8 cellular contexts compared by ENCODE assay signal in genomic region chr2:60707750-60708371, GRCh38. TPM values are rescaled to one million over a fixed set of nuclear protein-coding genes. Genes with fewer than 3 reads are reported as not detected.
DNase-seq lines count a peak whose midpoint lies in the region; ATAC-seq and TF ChIP-seq lines count a peak whose summit lies in the region.

No MANE protein-coding gene starts in this region.

- intact Hi-C loops in CD8-positive, alpha-beta T cell (cut with DNase I, micrococcal nuclease): loop anchor here (1.0 to 5.0 kb wide), 4 partner anchors 47 to 291 kb away; partner anchors contain the start of gene PAPOLG (in 1 of the 2)
- intact Hi-C loops in mammary epithelial cell (cut with micrococcal nuclease) (loop anchor here (1.0 to 5.0 kb wide), 3 partner anchors 49 to 291 kb away; partner anchors contain the start of genes PAPOLG and REL), left lung (cut with DNase I) (loop anchor here in 1 of 2 donors (10.0 kb wide), 1 partner anchor 287 kb away; no protein-coding TSS in a partner anchor)

- no peaks in the 10 kb centered on the region for H4K20me1 ChIP-seq in GM23338 (replicated peaks; ENCODE audit: insufficient read depth)
- no peaks in the 10 kb centered on the region for H4K20me1 ChIP-seq in mammary epithelial cell (ENCODE audit: insufficient read depth, low read length)

- no peaks in the 10 kb centered on the region for H3K79me2 ChIP-seq in GM23338 (replicated peaks; ENCODE audit: insufficient read depth)
- no peaks in the 10 kb centered on the region for H3K79me2 ChIP-seq in mammary epithelial cell (ENCODE audit: insufficient read depth, low read length)

- no TSS peak for BruUV-seq in mammary epithelial cell (replicated peaks; lab: Mats Ljungman, UMichigan)

- POLR2A ChIA-PET in CD8-positive, alpha-beta T cell (lab: Charles Lee): no interaction called here

- H3K4me1 ChIP-seq in CD8-positive, alpha-beta T cell (ENCODE audit: insufficient read depth, low read length): no peaks in the 10 kb centered on the region
- H3K4me1 ChIP-seq in GM23338 (ENCODE audit: insufficient read depth) (no peaks in the 10 kb centered on the region), mammary epithelial cell (ENCODE audit: insufficient read depth, low read length) (peaks cover 12% of the 10 kb centered on the region), left lung (no peaks in the 10 kb centered on the region)

- peak; percentile 58 for ATAC-seq in CD8-positive, alpha-beta T cell
- ATAC-seq in GM23338 (peak; percentile 76), left lung (peak; percentile 84), GM19324 (IDR thresholded peaks at IDR 0.05; ENCODE audit: low FRiP score, unreplicated experiment) (no peak), HG03378 (IDR thresholded peaks at IDR 0.05; ENCODE audit: unreplicated experiment) (no peak), HG03520 (IDR thresholded peaks at IDR 0.05; ENCODE audit: unreplicated experiment) (no peak)

- no peak overlapping the region for H3K27ac ChIP-seq in CD8-positive, alpha-beta T cell (ENCODE audit: low read depth, low read length)
- H3K27ac ChIP-seq in GM23338 (ENCODE audit: low read depth) (no peak overlapping the region), mammary epithelial cell (ENCODE audit: insufficient read depth, low read depth, low read length) (no peak overlapping the region), left lung (no peak overlapping the region)

- WGBS in mammary epithelial cell (ENCODE audit: low coverage, missing lambda C conversion rate): 56% methylated on average over 10 of the region's 11 CpGs

- H3K4me3 ChIP-seq in CD8-positive, alpha-beta T cell (ENCODE audit: low read depth, low read length): no peak overlapping the region
- no peak overlapping the region for H3K4me3 ChIP-seq in GM23338
- no peak overlapping the region for H3K4me3 ChIP-seq in mammary epithelial cell (replicated peaks in 1 of 3; ENCODE audit: insufficient read depth in 1 of 3, low read depth in 2 of 3, low read length in 3 of 3)
- H3K4me3 ChIP-seq in left lung: no peak overlapping the region

- H2AFZ ChIP-seq in GM23338 (0 out of 2 replicates have a peak overlapping the region, but pooled peaks have one; percentile 74), mammary epithelial cell (ENCODE audit: low read depth, low read length) (peak overlapping the region; percentile 22)

- DNase-seq in CD8-positive, alpha-beta T cell: no peak
- DNase-seq in GM23338 (ENCODE audit: low spot score) (peak; percentile 76), NCI-H748 (lab: John Stamatoyannopoulos, UW; ENCODE audit: unreplicated experiment) (peak; percentile 18), mammary epithelial cell (peak; percentile 24), left lung (no peak)

- H3K9me3 Mint-ChIP-seq in CD8-positive, alpha-beta T cell: no peaks in the 10 kb centered on the region
- H3K9me3 Mint-ChIP-seq in GM23338: peaks cover 2% of the 10 kb centered on the region; the same call in 1 of the 3 replicates

- no peaks in the 10 kb centered on the region for H3K27me3 ChIP-seq in CD8-positive, alpha-beta T cell (ENCODE audit: insufficient read depth, low read length)
- H3K27me3 ChIP-seq in GM23338 (ENCODE audit: insufficient read depth): no peaks in the 10 kb centered on the region
- no peaks in the 10 kb centered on the region for H3K27me3 ChIP-seq in mammary epithelial cell (ENCODE audit: insufficient read depth, low read length)
- no peaks in the 10 kb centered on the region for H3K27me3 ChIP-seq in left lung

- no peaks in the 10 kb centered on the region for H3F3A ChIP-seq in GM23338 (replicated peaks; ENCODE audit: low read depth)

- dilution Hi-C loops in mammary epithelial cell (cut with HindIII; ENCODE audit: low sequenced_read_pairs): no loop called here

- no peak overlapping the region for H3K9ac ChIP-seq in mammary epithelial cell (ENCODE audit: insufficient read depth, low read length)

- in situ Hi-C loops in mammary epithelial cell (cut with MboI; ENCODE audit: low sequenced_read_pairs in 2 of 2): no loop called here

- H3K4me1 Mint-ChIP-seq in CD8-positive, alpha-beta T cell (ENCODE audit: low read depth): no peaks in the 10 kb centered on the region
- peaks cover 5% of the 10 kb centered on the region; the same call in 1 of the 3 replicates for H3K4me1 Mint-ChIP-seq in GM23338

- CTCF ChIA-PET in CD8-positive, alpha-beta T cell (lab: Charles Lee): interaction anchor here (0.6 to 8.4 kb wide), 29 partner anchors 9 to 445 kb away, joined by 3 to 131 read pairs (median 4); partner anchors contain the start of gene PAPOLG
- CTCF ChIA-PET in mammary epithelial cell (lab: Charles Lee; ENCODE audit: low non-redundant PET): interaction anchor here (0.6 kb wide), 3 partner anchors 28 to 503 kb away, joined by 3 to 8 read pairs (median 3); partner anchors contain the start of gene PAPOLG

- H3K27me3 Mint-ChIP-seq in CD8-positive, alpha-beta T cell (ENCODE audit: low read depth): peaks cover 4% of the 10 kb centered on the region
- no peaks in the 10 kb centered on the region for H3K27me3 Mint-ChIP-seq in GM23338 (ENCODE audit: insufficient read depth, low read depth, poor library complexity)

- H3K9me2 ChIP-seq in GM23338 (ENCODE audit: insufficient read depth): no peaks in the 10 kb centered on the region

- H3K4me2 ChIP-seq in GM23338 (no peak overlapping the region), mammary epithelial cell (ENCODE audit: insufficient read depth, low read depth, low read length) (no peak overlapping the region)

- H3K36me3 ChIP-seq in CD8-positive, alpha-beta T cell (ENCODE audit: insufficient read depth, low read length): no peaks in the 10 kb centered on the region
- H3K36me3 ChIP-seq in GM23338 (ENCODE audit: insufficient read depth) (no peaks in the 10 kb centered on the region), mammary epithelial cell (ENCODE audit: insufficient read depth, low read length) (no peaks in the 10 kb centered on the region), left lung (no peaks in the 10 kb centered on the region)

- no peak overlapping the region for H3K4me3 Mint-ChIP-seq in CD8-positive, alpha-beta T cell
- no peak overlapping the region for H3K4me3 Mint-ChIP-seq in GM23338

- no peaks in the 10 kb centered on the region for H3K36me3 Mint-ChIP-seq in CD8-positive, alpha-beta T cell
- no peaks in the 10 kb centered on the region for H3K36me3 Mint-ChIP-seq in GM23338 (ENCODE audit: low read depth)

- peak; percentile 83 for TF ChIP-seq CTCF in CD8-positive, alpha-beta T cell (IDR thresholded peaks at IDR 0.05)
- TF ChIP-seq CTCF in GM23338 (conservative IDR thresholded peaks at IDR 0.05; ENCODE audit: low read depth in 2 of 2) (peak; percentile 57 to 81), mammary epithelial cell (conservative IDR thresholded peaks at IDR 0.05 in 1 of 2, IDR thresholded peaks at IDR 0.05 in 1 of 2; ENCODE audit: extremely low read depth in 1 of 2, insufficient read depth in 1 of 2, low read depth in 1 of 2, low read length in 2 of 2) (peak; percentile 57 to 70), left lung (IDR thresholded peaks at IDR 0.05) (peak; percentile 62 to 66)

- no peak overlapping the region for H3K27ac Mint-ChIP-seq in CD8-positive, alpha-beta T cell
- no peak overlapping the region for H3K27ac Mint-ChIP-seq in GM23338

- no peaks in the 10 kb centered on the region for H3K9me3 ChIP-seq in CD8-positive, alpha-beta T cell (ENCODE audit: low read length)
- H3K9me3 ChIP-seq in mammary epithelial cell (replicated peaks; ENCODE audit: insufficient read depth, low read length) (no peaks in the 10 kb centered on the region), left lung (no peaks in the 10 kb centered on the region)

TF ChIP-seq in GM23338, 12 proteins besides CTCF, POLR2A, EP300 and RAD21 (continues in another document):
- TF ChIP-seq ZNF114 (CRISPR knock-in tag; IDR thresholded peaks at IDR 0.05) (no peak), EZH2phosphoT487 (IDR thresholded peaks at IDR 0.05; ENCODE audit: unreplicated experiment) (no peak), EZH2 (IDR thresholded peaks at IDR 0.05; ENCODE audit: low read depth, unreplicated experiment) (no peak), JUNB (IDR thresholded peaks at IDR 0.05; ENCODE audit: unreplicated experiment) (no peak), REST (IDR thresholded peaks at IDR 0.05; ENCODE audit: unreplicated experiment) (no peak), ZNF331 (CRISPR knock-in tag; IDR thresholded peaks at IDR 0.05; ENCODE audit: low read depth) (no peak), STAT1 (IDR thresholded peaks at IDR 0.05; ENCODE audit: unreplicated experiment) (no peak), CREB1 (CRISPR knock-in tag; IDR thresholded peaks at IDR 0.05; ENCODE audit: low read depth) (no peak), NANOG (IDR thresholded peaks at IDR 0.05; ENCODE audit: borderline replicate concordance) (no peak)

RNA-seq across cellular contexts. Expression of gene PAPOLG, which starts 48.2 kb away (rescaled TPM):
- total RNA-seq in CD8-positive, alpha-beta T cell: 10 to 100 TPM; 19.1 to 22.3 TPM
- total RNA-seq in GM23338 (2014; rRNA removed; shearing (Covaris generic)): 31.2 and 37.6 TPM in 2 replicates
- 11.1 and 13.8 TPM in 2 replicates for polyA plus RNA-seq in GM23338 (2016; fragmentation: Nextera tagmentation; extraction: Ambion mirVana)
- 10 to 100 TPM; 11.3 to 22.0 TPM for total RNA-seq in mammary epithelial cell
- polyA plus RNA-seq in mammary epithelial cell: 6.0 TPM
- 75.6 TPM for polyA minus RNA-seq in mammary epithelial cell
- total RNA-seq in left lung: 10 to 100 TPM; 11.3 to 16.1 TPM

Comparison
In these comparisons a context has a peak if more than half of its experiments do, and no peak if none do; other contexts are left out.
1. ATAC-seq: peak in CD8-positive, alpha-beta T cell (single experiment), GM23338 (single experiment) and left lung (single experiment); none in GM19324 (single experiment), HG03378 (single experiment) and HG03520 (single experiment).
2. DNase-seq: peak in GM23338 (single experiment), NCI-H748 (single experiment) and mammary epithelial cell (single experiment); none in CD8-positive, alpha-beta T cell (0 of 7) and left lung (0 of 2).
3. Peak in every context shown above with its lines, with median percentiles within 50 percentile points of each other: CTCF ChIP-seq.